1 cellular context compared by ENCODE assay signal in genomic region chr19:45079063-45079910, GRCh38.
TF ChIP-seq lines count a peak whose summit lies in the region.

TSS of gene GEMIN7 (plus strand) at chr19:45079260. CDS start at chr19:45090115, 10,855 bp downstream.

TF ChIP-seq in IMR-90, 13 proteins besides CTCF, POLR2A, EP300 and RAD21:
- TF ChIP-seq CHD1 (IDR thresholded peaks at IDR 0.05; ENCODE audit: low read depth, low read length) (no peak), USF2 (IDR thresholded peaks at IDR 0.05; ENCODE audit: low read depth, low read length) (peak; percentile 90), NFE2L2 (IDR thresholded peaks at IDR 0.05; ENCODE audit: low read depth, low read length) (no peak), MAZ (IDR thresholded peaks at IDR 0.05; ENCODE audit: borderline replicate concordance, low read depth, low read length) (peak; percentile 83), MAFK (IDR thresholded peaks at IDR 0.05; ENCODE audit: low read depth, low read length) (no peak), FOS (IDR thresholded peaks at IDR 0.05; ENCODE audit: low read depth, low read length) (no peak), CEBPB (IDR thresholded peaks at IDR 0.05; ENCODE audit: low read depth, low read length) (no peak), RCOR1 (IDR thresholded peaks at IDR 0.05; ENCODE audit: insufficient replicate concordance, low read length) (no peak), BHLHE40 (IDR thresholded peaks at IDR 0.05; ENCODE audit: low read depth, low read length) (peak; percentile 42; the same call in 1 of the 2 replicates), SMC3 (IDR thresholded peaks at IDR 0.05; ENCODE audit: low read depth, low read length) (no peak), RFX5 (IDR thresholded peaks at IDR 0.05; ENCODE audit: low read depth, low read length) (no peak), ELK1 (IDR thresholded peaks at IDR 0.05; ENCODE audit: borderline replicate concordance, low read depth, low read length) (no peak), MXI1 (IDR thresholded peaks at IDR 0.05; ENCODE audit: borderline replicate concordance, low read depth, low read length) (peak; percentile 91)
